Comparison of ENCODE assay signal across 18 cellular contexts in the genomic region with DNA sequence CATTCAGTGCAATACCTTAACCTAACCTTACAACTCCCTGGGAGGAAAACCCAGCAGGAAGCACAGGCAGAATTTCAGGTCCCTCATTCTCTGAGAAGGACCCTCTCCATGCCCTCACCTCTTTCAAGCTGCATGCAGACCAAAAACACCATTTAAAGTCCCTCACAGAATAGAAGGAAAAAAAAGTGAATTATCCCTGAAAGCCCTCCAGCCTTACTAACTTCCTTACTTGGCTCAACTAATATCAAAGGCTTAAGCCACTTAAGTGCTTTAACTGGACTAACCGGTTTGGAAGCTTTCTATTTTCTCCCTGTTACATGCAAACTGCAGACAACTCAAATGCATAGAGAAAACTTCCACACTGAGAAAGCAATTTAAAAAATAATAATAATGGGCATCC.
DNase-seq lines count a peak whose midpoint lies in the region; ATAC-seq and TF ChIP-seq lines count a peak whose summit lies in the region.
"Had no signal": no experiment of that assay in that cellular context is flagged by ENCODE, and none has a peak within 500 bp of the region (broad histone marks: within the 10 kb centered on the region; RNA-seq: fewer than 3 reads in every experiment).

No MANE protein-coding gene starts in this region.

- peak; percentile 45 for DNase-seq in NCI-H345 treated with DMSO at 0.1 percent for 48 hours (lab: John Stamatoyannopoulos, UW; ENCODE audit: unreplicated experiment)
- DNase-seq in thyroid gland: no peak
- DNase-seq in GM23248: no peak
- no peak for DNase-seq in activated effector memory CD4-positive, alpha-beta T cell treated with anti-CD3 and anti-CD28 coated beads, Interleukin-2, amount 50 U/mL, for 16 hours
- no peak for DNase-seq in Right ventricle myocardium superior
- DNase-seq: activated CD4-positive, alpha-beta T cell treated with anti-CD3 and anti-CD28 coated beads, Interleukin-2, amount 10 ng/mL, durations not matched to agents 24 days and 14 days; activated T-cell treated with anti-CD3 and anti-CD28 coated beads, Interleukin-2, amount 50 U/mL, for 24 hours; caudate nucleus; immature natural killer cell; midbrain; NCI-H1694; nucleus accumbens had no signal

- H3K4me3 ChIP-seq in HUES6 (ENCODE audit: low read depth, low read length): 0 out of 2 replicates have a peak overlapping the region, but pooled peaks have one; percentile 21
- no peak overlapping the region for H3K4me3 ChIP-seq in thyroid gland (replicated peaks in 1 of 3)
- H3K4me3 ChIP-seq in GM23248: no peak overlapping the region
- H3K4me3 ChIP-seq: SK-N-MC, vagina had no signal

- no peak overlapping the region for H3K4me2 ChIP-seq in GM23248 (ENCODE audit: unreplicated experiment)

- H3K9me3 ChIP-seq in HUES6 (ENCODE audit: control insufficient read depth, insufficient read depth, low read depth, low read length): no peaks in the 10 kb centered on the region
- no peaks in the 10 kb centered on the region for H3K9me3 ChIP-seq in thyroid gland
- no peaks in the 10 kb centered on the region for H3K9me3 ChIP-seq in GM23248 (ENCODE audit: low read depth)
- H3K9me3 ChIP-seq: vagina had no signal

- ATAC-seq in esophagus mucosa (peak; percentile 71), Right ventricle myocardium superior (ENCODE audit: poor library complexity) (no peak)
- ATAC-seq: foreskin keratinocyte; stimulated activated memory B cell treated with anti-CD40 and anti-IgM and Interleukin-4, amounts not matched to agents 10 μg/mL and 1 μg/mL and 100 μg/mL, for 72 hours had no signal

- H3K79me2 ChIP-seq in GM23248 (ENCODE audit: insufficient read depth): no peaks in the 10 kb centered on the region

- H3K27me3 ChIP-seq in HUES6 (ENCODE audit: control insufficient read depth, insufficient read depth, low read length) (no peaks in the 10 kb centered on the region), thyroid gland (no peaks in the 10 kb centered on the region), GM23248 (replicated peaks; ENCODE audit: insufficient read depth) (0 out of 2 replicates have a peak, but pooled peaks cover 9% of the 10 kb centered on the region)
- H3K27me3 ChIP-seq: foreskin keratinocyte, vagina had no signal

- H3F3A ChIP-seq in GM23248 (ENCODE audit: insufficient read depth): no peaks in the 10 kb centered on the region

- H3K9me2 ChIP-seq in GM23248 (ENCODE audit: insufficient read depth): no peaks in the 10 kb centered on the region

- no peak for TF ChIP-seq POLR2A in thyroid gland (IDR thresholded peaks at IDR 0.05)

- 13 to 15% methylated on average over 1 of the region's 1 CpG for WGBS in thyroid gland, 2 donors
- 48 to 61% methylated on average over 1 of the region's 1 CpG for WGBS in GM23248 (ENCODE audit: low coverage in 1 of 2, low lambda C conversion rate in 2 of 2, missing lambda C conversion rate in 2 of 2), 2 experiments

- H3K4me1 ChIP-seq in HUES6 (ENCODE audit: control insufficient read depth, insufficient read depth, low read length): peaks cover 18% of the 10 kb centered on the region
- H3K4me1 ChIP-seq in thyroid gland: peaks cover 10 to 15% of the 10 kb centered on the region in 2 donors
- no peaks in the 10 kb centered on the region for H3K4me1 ChIP-seq in GM23248 (ENCODE audit: insufficient read depth)
- H3K4me1 ChIP-seq: foreskin keratinocyte, vagina had no signal

- H4K20me1 ChIP-seq in GM23248 (ENCODE audit: insufficient read depth): no peaks in the 10 kb centered on the region

- in situ Hi-C loops in GM23248 (cut with MboI): no loop called here

- H2AFZ ChIP-seq in GM23248: no peak overlapping the region

- intact Hi-C loops in thyroid gland (cut with DNase I) (no loop called here), Right ventricle myocardium superior (cut with DNase I) (no loop called here)

- H3K36me3 ChIP-seq in HUES6 (ENCODE audit: control insufficient read depth, insufficient read depth, low read length) (no peaks in the 10 kb centered on the region), thyroid gland (no peaks in the 10 kb centered on the region), GM23248 (ENCODE audit: low read depth) (no peaks in the 10 kb centered on the region)
- H3K36me3 ChIP-seq: vagina had no signal

- no peak for TF ChIP-seq CTCF in thyroid gland (IDR thresholded peaks at IDR 0.05)

- H3K9ac ChIP-seq in HUES6 (ENCODE audit: low read length) (no peak overlapping the region), GM23248 (no peak overlapping the region)

- H3K27ac ChIP-seq in HUES6 (ENCODE audit: low read depth, low read length) (no peak overlapping the region), thyroid gland (peak overlapping the region; percentile 39 to 54 (median 43)), GM23248 (no peak overlapping the region)
- H3K27ac ChIP-seq: foreskin keratinocyte, SK-N-MC, vagina had no signal

Comparison
In these comparisons a context has a peak if more than half of its experiments do, and no peak if none do; other contexts are left out.
1. H3K27ac ChIP-seq: peak in thyroid gland (3 of 3); none in HUES6 (single experiment) and GM23248 (single experiment).